8 cellular contexts compared by ENCODE assay signal in genomic region chr11:65487467-65488272, GRCh38. TPM values are rescaled to one million over a fixed set of nuclear protein-coding genes. Genes with fewer than 3 reads are reported as not detected.
DNase-seq lines count a peak whose midpoint lies in the region; ATAC-seq, FAIRE-seq and TF ChIP-seq lines count a peak whose summit lies in the region.

No MANE protein-coding gene starts in this region.

- H4K20me1 ChIP-seq in HepG2 (ENCODE audit: insufficient read depth, low read length): no peaks in the 10 kb centered on the region

- CTCF ChIA-PET in Caco-2 (lab: Charles Lee): interaction anchor here (0.6 to 5.9 kb wide), 7 partner anchors 9 to 52 kb away, joined by 3 to 71 read pairs (median 3); partner anchors contain the start of gene MALAT1
- CTCF ChIA-PET in HepG2 (lab: Yijun Ruan, JAX; ENCODE audit: low intra/inter-chr PET ratio, low total read pairs): interaction anchor here (1.6 kb wide), 1 partner anchor 11 kb away, joined by 3 read pairs; the partner anchor contains the start of gene MALAT1

- TF ChIP-seq CTCF in Caco-2 (IDR thresholded peaks at IDR 0.05; ENCODE audit: insufficient read depth in 1 of 2, low read depth in 1 of 2, low read length in 1 of 2, severe bottlenecking in 1 of 2, unreplicated experiment in 1 of 2) (no peak), HepG2 (CRISPR knock-in tag; IDR thresholded peaks at IDR 0.05) (peak; percentile 49; the same call in 1 of the 2 replicates)

- H3K4me2 ChIP-seq in HepG2 (ENCODE audit: low read depth, low read length): peak overlapping the region; percentile 91

- no peaks in the 10 kb centered on the region for H3K79me2 ChIP-seq in HepG2 (ENCODE audit: insufficient read depth, low read length)

- H3K27me3 Mint-ChIP-seq in Caco-2 (ENCODE audit: insufficient read depth, unreplicated experiment): no peaks in the 10 kb centered on the region
- no peaks in the 10 kb centered on the region for H3K27me3 Mint-ChIP-seq in stimulated activated naive B cell treated with anti-CD40 and anti-IgM and Interleukin-4, amounts not matched to agents 10 μg/mL and 1 μg/mL and 100 μg/mL, for 72 hours

- peaks cover 74% of the 10 kb centered on the region for H3K4me1 ChIP-seq in Caco-2
- peaks cover 69% of the 10 kb centered on the region for H3K4me1 ChIP-seq in ectodermal cell (ENCODE audit: control insufficient read depth, insufficient read depth, low read length)
- peaks cover 83% of the 10 kb centered on the region for H3K4me1 ChIP-seq in HepG2 (ENCODE audit: insufficient read depth, low read length)

- DNase-seq in Caco-2 (peak; percentile 99 to 100), NCI-H1436 (lab: John Stamatoyannopoulos, UW) (peak; percentile 98), HepG2 (ENCODE audit: low spot score) (peak; percentile 99)
- peak; percentile 71 for DNase-seq in stimulated activated naive B cell treated with anti-CD40 and anti-IgM and Interleukin-4, amounts not matched to agents 10 μg/mL and 1 μg/mL and 100 μg/mL, for 72 hours

- WGBS in ectodermal cell, 2 experiments: 4 to 6% methylated on average over 17 of the region's 17 CpGs
- WGBS in HepG2 (ENCODE audit: low lambda C conversion rate): 3% methylated on average over 6 of the region's 17 CpGs

- TF ChIP-seq RAD21 in HepG2 (CRISPR knock-in tag; IDR thresholded peaks at IDR 0.05): peak; percentile 32; the same call in 1 of the 2 replicates

- H3K4me3 ChIP-seq in Caco-2 (ENCODE audit: low read depth, low read length) (peak overlapping the region; percentile 5), ectodermal cell (ENCODE audit: insufficient read depth, low read depth, low read length) (peak overlapping the region; percentile 30), HepG2 (replicated peaks in 1 of 3; ENCODE audit: insufficient read depth in 1 of 3, low read depth in 2 of 3, low read length in 3 of 3) (peak overlapping the region; percentile 41 to 72 (median 56))

- H3K9me3 Mint-ChIP-seq in Caco-2 (ENCODE audit: unreplicated experiment): no peaks in the 10 kb centered on the region
- no peaks in the 10 kb centered on the region for H3K9me3 Mint-ChIP-seq in stimulated activated naive B cell treated with anti-CD40 and anti-IgM and Interleukin-4, amounts not matched to agents 10 μg/mL and 1 μg/mL and 100 μg/mL, for 72 hours

- peak overlapping the region; percentile 74 for H3K4me3 Mint-ChIP-seq in Caco-2 (ENCODE audit: unreplicated experiment)
- H3K4me3 Mint-ChIP-seq in stimulated activated naive B cell treated with anti-CD40 and anti-IgM and Interleukin-4, amounts not matched to agents 10 μg/mL and 1 μg/mL and 100 μg/mL, for 72 hours: peak overlapping the region; percentile 52 to 60

- in situ Hi-C loops in HepG2 (cut with HindIII; ENCODE audit: extremely low pct_ligation_motif_present, low pct_unique_long_range_greater_than_20kb): no loop called here

- H3K27ac ChIP-seq in ectodermal cell (ENCODE audit: insufficient read depth, low read depth, low read length, poor library complexity, severe bottlenecking) (peak overlapping the region; percentile 99), HepG2 (ENCODE audit: extremely low read length, insufficient read depth, low read length) (peak overlapping the region; percentile 88)

- peaks cover 43% of the 10 kb centered on the region for H3K36me3 Mint-ChIP-seq in Caco-2 (ENCODE audit: insufficient read depth, unreplicated experiment)
- H3K36me3 Mint-ChIP-seq in stimulated activated naive B cell treated with anti-CD40 and anti-IgM and Interleukin-4, amounts not matched to agents 10 μg/mL and 1 μg/mL and 100 μg/mL, for 72 hours: no peaks in the 10 kb centered on the region

- no peaks in the 10 kb centered on the region for H3K9me3 ChIP-seq in Caco-2
- H3K9me3 ChIP-seq in ectodermal cell (ENCODE audit: control insufficient read depth, low read length): no peaks in the 10 kb centered on the region
- H3K9me3 ChIP-seq in HepG2 (ENCODE audit: low read length): no peaks in the 10 kb centered on the region

- H3K36me3 ChIP-seq in Caco-2 (ENCODE audit: control insufficient read depth, insufficient read depth, low read length) (no peaks in the 10 kb centered on the region), ectodermal cell (ENCODE audit: control insufficient read depth, insufficient read depth, low read length) (no peaks in the 10 kb centered on the region), HepG2 (replicated peaks in 1 of 2; ENCODE audit: control insufficient read depth in 1 of 2, insufficient read depth in 2 of 2, low read length in 2 of 2) (no peaks in the 10 kb centered on the region)

- ATAC-seq in GM21786 (IDR thresholded peaks at IDR 0.05; ENCODE audit: unreplicated experiment): peak; percentile 58
- ATAC-seq in SK-N-SH treated with all-trans-retinoic acid at 6 μM for 48 hours: peak; percentile 78
- ATAC-seq in HepG2: peak; percentile 64
- peak; percentile 69 to 72 for ATAC-seq in stimulated activated naive B cell treated with anti-CD40 and anti-IgM and Interleukin-4, amounts not matched to agents 10 μg/mL and 1 μg/mL and 100 μg/mL, for 72 hours (replicated peaks)
- no peak for ATAC-seq in GM21619 (IDR thresholded peaks at IDR 0.05; ENCODE audit: unreplicated experiment)

- BruUV-seq in Caco-2 (replicated peaks; lab: Mats Ljungman, UMichigan) (no TSS peak), HepG2 (replicated peaks; lab: Mats Ljungman, UMichigan) (no TSS peak)

- TF ChIP-seq POLR2A in HepG2 (IDR thresholded peaks at IDR 0.05; ENCODE audit: insufficient read depth in 1 of 2, low read depth in 2 of 2, low read length in 2 of 2): peak; percentile 25 to 70; a peak in 2 of 4 replicates

- intact Hi-C loops in Caco-2 (cut with micrococcal nuclease; ENCODE audit: unreplicated experiment): no loop called here
- intact Hi-C loops in HepG2 (cut with micrococcal nuclease; ENCODE audit: unreplicated experiment): loop anchor here (1.0 kb wide), 1 partner anchor 10 kb away; no protein-coding TSS in a partner anchor

- H3K27me3 ChIP-seq in Caco-2 (replicated peaks; ENCODE audit: control insufficient read depth, insufficient read depth, low read length): no peaks in the 10 kb centered on the region
- no peaks in the 10 kb centered on the region for H3K27me3 ChIP-seq in ectodermal cell (ENCODE audit: control insufficient read depth, insufficient read depth, low read length, poor library complexity, severe bottlenecking)
- no peaks in the 10 kb centered on the region for H3K27me3 ChIP-seq in HepG2 (ENCODE audit: control insufficient read depth in 1 of 2, insufficient read depth in 2 of 2, low read length in 2 of 2)

- TF ChIP-seq EP300 in HepG2 (IDR thresholded peaks at IDR 0.05; ENCODE audit: low read depth in 2 of 2, low read length in 2 of 2): peak in 1 of 2 experiments; percentile 87; a peak in 2 of 4 replicates
- peak; percentile 56 for TF ChIP-seq EP300 in HepG2 (CRISPR knock-in tag; IDR thresholded peaks at IDR 0.05; ENCODE audit: borderline replicate concordance)

- peak; percentile 99 for FAIRE-seq in HepG2 (lab: Jason Lieb, UNC)

- no peak overlapping the region for H2AFZ ChIP-seq in HepG2 (ENCODE audit: low read length)

- H3K27ac Mint-ChIP-seq in Caco-2 (ENCODE audit: unreplicated experiment): peak overlapping the region; percentile 100
- peak overlapping the region; percentile 94 for H3K27ac Mint-ChIP-seq in stimulated activated naive B cell treated with anti-CD40 and anti-IgM and Interleukin-4, amounts not matched to agents 10 μg/mL and 1 μg/mL and 100 μg/mL, for 72 hours

- peaks cover 58% of the 10 kb centered on the region for H3K4me1 Mint-ChIP-seq in Caco-2 (ENCODE audit: low read depth, unreplicated experiment)
- peaks cover 49 to 63% of the 10 kb centered on the region in 2 donors for H3K4me1 Mint-ChIP-seq in stimulated activated naive B cell treated with anti-CD40 and anti-IgM and Interleukin-4, amounts not matched to agents 10 μg/mL and 1 μg/mL and 100 μg/mL, for 72 hours

- H3K9ac ChIP-seq in HepG2 (ENCODE audit: insufficient read depth, low read depth, low read length): peak overlapping the region; percentile 89

- POLR2A ChIA-PET in Caco-2 (lab: Charles Lee): interaction anchor here (0.5 to 8.1 kb wide), 6 partner anchors 10 to 714 kb away, joined by 3 to 377 read pairs (median 54); partner anchors contain the start of genes MALAT1 and NEAT1
- POLR2A ChIA-PET in HepG2 (lab: Yijun Ruan, JAX): interaction anchor here (1.3 to 27.3 kb wide), 7 partner anchors 14 to 104 kb away, joined by 3 to 1590 read pairs (median 94); partner anchors contain the start of genes MALAT1 and NEAT1

RNA-seq across cellular contexts. Expression of gene MALAT1, which starts 11.2 kb away (rescaled TPM):
- total RNA-seq in Caco-2 (2022) (4,797 and 4,914 TPM in 2 replicates), HepG2 (2016; rRNA removed; fragmentation: Illumina TruSeq; extraction: Trizol) (302 and 1,237 TPM in 2 replicates)
- polyA plus RNA-seq in ectodermal cell (2013, experiment 1 of 4): 2,593 TPM
- 2,616 TPM for polyA plus RNA-seq in ectodermal cell (2013, experiment 2 of 4)
- polyA plus RNA-seq in ectodermal cell (2013, experiment 3 of 4): 1,460 TPM
- 1,510 TPM for polyA plus RNA-seq in ectodermal cell (2013, experiment 4 of 4)
- 281 and 317 TPM in 2 replicates for total RNA-seq in HepG2 (2016; cell fraction: cytosol; rRNA removed; fragmentation: Illumina TruSeq; extraction: Trizol; ENCODE audit: low read depth)
- 283 and 1,071 TPM in 2 replicates for total RNA-seq in HepG2 (2016; cell fraction: insoluble cytoplasmic fraction; rRNA removed; fragmentation: Illumina TruSeq; extraction: Trizol)
- total RNA-seq in HepG2 (2016; cell fraction: membrane; rRNA removed; fragmentation: Illumina TruSeq; extraction: Trizol): 241 and 289 TPM in 2 replicates
- total RNA-seq in HepG2 (2016; cell fraction: nucleus; rRNA removed; fragmentation: Illumina TruSeq; extraction: Trizol): 8,751 and 9,202 TPM in 2 replicates
- 143 and 217 TPM in 2 replicates for polyA plus RNA-seq in HepG2 (2011; rRNA removed)
- 13.0 and 14.3 TPM in 2 replicates for polyA plus RNA-seq in HepG2 (2011; cell fraction: cytosol; rRNA removed)
- 1,021 and 1,816 TPM in 2 replicates for polyA plus RNA-seq in HepG2 (2011; cell fraction: nucleus; rRNA removed)
- 177 and 330 TPM in 2 replicates for polyA plus RNA-seq in HepG2 (2012)
- 1.1 and 1.4 TPM in 2 replicates for polyA plus RNA-seq in HepG2 (2016; cell fraction: cytosol; fragmentation: Illumina TruSeq; extraction: Trizol; ENCODE audit: low read depth)
- polyA plus RNA-seq in HepG2 (2016; cell fraction: insoluble cytoplasmic fraction; fragmentation: Illumina TruSeq; extraction: Trizol; ENCODE audit: low read depth): 3.9 and 6.5 TPM in 2 replicates
- polyA plus RNA-seq in HepG2 (2016; cell fraction: membrane; fragmentation: Illumina TruSeq; extraction: Trizol; ENCODE audit: low read depth): 1.8 and 10.3 TPM in 2 replicates
- 153 and 182 TPM in 2 replicates for polyA plus RNA-seq in HepG2 (2016; cell fraction: nucleus; fragmentation: Illumina TruSeq; extraction: Trizol; ENCODE audit: insufficient read depth, low read depth)
- 900 and 8,115 TPM in 2 replicates for polyA minus RNA-seq in HepG2 (2011; rRNA and poly(A)+ RNA removed; ENCODE audit: low replicate concordance)
- 295 and 335 TPM in 2 replicates for polyA minus RNA-seq in HepG2 (2011; cell fraction: cytosol; rRNA and poly(A)+ RNA removed)
- 13,373 and 18,071 TPM in 2 replicates for polyA minus RNA-seq in HepG2 (2011; cell fraction: nucleus; rRNA and poly(A)+ RNA removed)

RNA-seq across cellular contexts. Expression of gene SCYL1, which starts 37.2 kb away (rescaled TPM):
- total RNA-seq in Caco-2 (2022) (123 and 124 TPM in 2 replicates), HepG2 (2016; rRNA removed; fragmentation: Illumina TruSeq; extraction: Trizol) (61.7 and 65.9 TPM in 2 replicates)
- 52.2 TPM for polyA plus RNA-seq in ectodermal cell (2013, experiment 1 of 4)
- polyA plus RNA-seq in ectodermal cell (2013, experiment 2 of 4): 49.6 TPM
- 46.2 TPM for polyA plus RNA-seq in ectodermal cell (2013, experiment 3 of 4)
- 55.4 TPM for polyA plus RNA-seq in ectodermal cell (2013, experiment 4 of 4)
- 25.8 and 30.8 TPM in 2 replicates for total RNA-seq in HepG2 (2016; cell fraction: cytosol; rRNA removed; fragmentation: Illumina TruSeq; extraction: Trizol; ENCODE audit: low read depth)
- total RNA-seq in HepG2 (2016; cell fraction: insoluble cytoplasmic fraction; rRNA removed; fragmentation: Illumina TruSeq; extraction: Trizol): 61.5 and 71.8 TPM in 2 replicates
- 42.4 and 48.2 TPM in 2 replicates for total RNA-seq in HepG2 (2016; cell fraction: membrane; rRNA removed; fragmentation: Illumina TruSeq; extraction: Trizol)
- total RNA-seq in HepG2 (2016; cell fraction: nucleus; rRNA removed; fragmentation: Illumina TruSeq; extraction: Trizol): 43.2 and 44.5 TPM in 2 replicates
- polyA plus RNA-seq in HepG2 (2011; rRNA removed): 103 and 122 TPM in 2 replicates
- polyA plus RNA-seq in HepG2 (2011; cell fraction: cytosol; rRNA removed): 86.0 and 134 TPM in 2 replicates
- polyA plus RNA-seq in HepG2 (2011; cell fraction: nucleus; rRNA removed): 217 and 274 TPM in 2 replicates
- 38.8 and 49.2 TPM in 2 replicates for polyA plus RNA-seq in HepG2 (2012)
- 18.7 and 21.2 TPM in 2 replicates for polyA plus RNA-seq in HepG2 (2016; cell fraction: cytosol; fragmentation: Illumina TruSeq; extraction: Trizol; ENCODE audit: low read depth)
- 66.5 and 66.9 TPM in 2 replicates for polyA plus RNA-seq in HepG2 (2016; cell fraction: insoluble cytoplasmic fraction; fragmentation: Illumina TruSeq; extraction: Trizol; ENCODE audit: low read depth)
- polyA plus RNA-seq in HepG2 (2016; cell fraction: membrane; fragmentation: Illumina TruSeq; extraction: Trizol; ENCODE audit: low read depth): 31.2 and 33.8 TPM in 2 replicates
- 90.8 and 91.5 TPM in 2 replicates for polyA plus RNA-seq in HepG2 (2016; cell fraction: nucleus; fragmentation: Illumina TruSeq; extraction: Trizol; ENCODE audit: insufficient read depth, low read depth)
- polyA minus RNA-seq in HepG2 (2011; rRNA and poly(A)+ RNA removed; ENCODE audit: low replicate concordance): 110 and 139 TPM in 2 replicates
- polyA minus RNA-seq in HepG2 (2011; cell fraction: cytosol; rRNA and poly(A)+ RNA removed): 43.9 and 59.3 TPM in 2 replicates
- 34.2 and 36.4 TPM in 2 replicates for polyA minus RNA-seq in HepG2 (2011; cell fraction: nucleus; rRNA and poly(A)+ RNA removed)

Comparison
In these comparisons a context has a peak if more than half of its experiments do, and no peak if none do; other contexts are left out.
1. H3K4me3 ChIP-seq: peak in every context shown above with its lines; median percentile 56 in HepG2; 30 in ectodermal cell; 5 in Caco-2.